In the genomic region with DNA sequence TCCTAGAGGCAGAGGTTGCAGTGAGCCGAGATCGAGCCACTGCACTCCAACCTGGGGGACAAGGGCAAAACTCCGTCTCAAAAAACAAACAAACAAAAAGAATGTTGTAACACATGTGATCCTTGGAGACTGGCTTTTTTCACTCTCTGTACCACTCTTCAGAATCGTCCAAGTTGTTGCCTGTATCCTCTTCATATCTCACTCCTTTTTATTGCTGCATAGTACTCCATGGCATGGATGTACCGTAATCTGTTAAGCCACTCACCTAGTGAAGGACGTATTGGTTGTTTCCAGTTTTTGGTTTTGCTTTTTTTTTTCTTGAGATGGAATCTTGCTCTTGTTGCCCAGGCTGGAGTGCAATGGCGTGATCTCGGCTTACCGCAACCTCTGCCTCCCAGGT, we compare ENCODE assay signal across 27 cellular contexts. TPM values are rescaled to one million over a fixed set of nuclear protein-coding genes. Genes with fewer than 3 reads are reported as not detected.
"Had no signal": no experiment of that assay in that cellular context is flagged by ENCODE, and none has a peak within 500 bp of the region (broad histone marks: within the 10 kb centered on the region; RNA-seq: fewer than 3 reads in every experiment).

No MANE protein-coding gene starts in this region.

- H3K9me3 ChIP-seq: MG63, Peyer's patch, SJSA1 had no signal

- H3K4me3 ChIP-seq: MG63, Peyer's patch, SJSA1 had no signal

- H3K4me3 Mint-ChIP-seq: activated CD4-positive, alpha-beta T cell treated with anti-CD3 and anti-CD28 coated beads, Interleukin-2, amount 10 ng/mL, durations not matched to agents 24 days and 14 days; activated naive CD8-positive, alpha-beta T cell treated with anti-CD3 and anti-CD28 coated beads, Interleukin-2, amount 50 U/mL, for 24 hours; activated T-cell treated with anti-CD3 and anti-CD28 coated beads, Interleukin-2, amount 50 U/mL, for 4 hours; brain; T-helper 17 cell; WTC11 had no signal

- H3K9me3 Mint-ChIP-seq: activated CD4-positive, alpha-beta T cell treated with anti-CD3 and anti-CD28 coated beads, Interleukin-2, amount 10 ng/mL, durations not matched to agents 24 days and 14 days; activated naive CD4-positive, alpha-beta T cell treated with anti-CD3 and anti-CD28 coated beads, Interleukin-2, amount 50 U/mL, for 72 hours had no signal

- H3K27ac ChIP-seq: RWPE1, SJSA1 had no signal

- H3K27ac Mint-ChIP-seq: activated CD4-positive, alpha-beta T cell treated with anti-CD3 and anti-CD28 coated beads, Interleukin-2, amount 10 ng/mL, durations not matched to agents 24 days and 14 days; activated naive CD4-positive, alpha-beta T cell treated with anti-CD3 and anti-CD28 coated beads, Interleukin-2, amount 50 U/mL, for 72 hours; activated naive CD8-positive, alpha-beta T cell treated with anti-CD3 and anti-CD28 coated beads, Interleukin-2, amount 50 U/mL, for 24 hours; brain; T-helper 17 cell; WTC11 had no signal

- ATAC-seq: activated naive CD4-positive, alpha-beta T cell treated with anti-CD3 and anti-CD28 coated beads, Interleukin-2, amount 50 U/mL, for 72 hours; activated naive CD8-positive, alpha-beta T cell treated with anti-CD3 and anti-CD28 coated beads, Interleukin-2, amount 50 U/mL, for 24 hours; activated T-cell treated with anti-CD3 and anti-CD28 coated beads, Interleukin-2, amount 50 U/mL, for 4 hours; T-helper 17 cell; WTC11 had no signal

- H3K27me3 ChIP-seq: Peyer's patch, SJSA1 had no signal

- H3K36me3 ChIP-seq: MG63, Peyer's patch, SJSA1 had no signal

- FAIRE-seq: astrocyte had no signal

- H3K4me1 Mint-ChIP-seq: brain, WTC11 had no signal

- H3K36me3 Mint-ChIP-seq: activated naive CD4-positive, alpha-beta T cell treated with anti-CD3 and anti-CD28 coated beads, Interleukin-2, amount 50 U/mL, for 72 hours; brain had no signal

- DNase-seq: activated CD4-positive, alpha-beta T cell treated with anti-CD3 and anti-CD28 coated beads for 1 hour; activated CD4-positive, alpha-beta T cell treated with anti-CD3 and anti-CD28 coated beads, Interleukin-2, amount 10 ng/mL, durations not matched to agents 24 days and 14 days; activated CD4-positive, alpha-beta T cell treated with anti-CD3 and anti-CD28 coated beads, Interleukin-2, amount 50 U/mL, for 48 hours; activated CD8-positive, alpha-beta memory T cell treated with anti-CD3 and anti-CD28 coated beads for 24 hours; activated effector memory CD4-positive, alpha-beta T cell treated with anti-CD3 and anti-CD28 coated beads, Interleukin-2, amount 50 U/mL, for 16 hours; activated naive CD4-positive, alpha-beta T cell treated with Interleukin-2 at 50 U/mL for 16 hours; activated naive CD8-positive, alpha-beta T cell treated with anti-CD3 and anti-CD28 coated beads, Interleukin-2, amount 50 U/mL, for 24 hours; activated T-cell treated with anti-CD3 and anti-CD28 coated beads, Interleukin-2, amount 50 U/mL, for 4 hours; amniotic stem cell; MG63; NCI-H1092 treated with DMSO at 0.1 percent for 48 hours; NCI-H1436; NCI-H1694 treated with DMSO at 0.1 percent for 48 hours; NCI-H2029 treated with DMSO at 0.1 percent for 48 hours; NCI-H510A treated with DMSO at 0.1 percent for 48 hours; NCI-H69; NK-92 treated with Interleukin-12 subunit alpha and Interleukin-12 subunit beta, amount 100 ng/mL, for 24 hours; Peyer's patch; SHP77; T-helper 17 cell; T-helper 9 cell had no signal

RNA-seq across cellular contexts. Expression of gene CD22, which starts 7.0 kb away (rescaled TPM):
- total RNA-seq: astrocyte had no signal

RNA-seq across cellular contexts. Expression of gene FFAR1, which starts 25.7 kb away (rescaled TPM):
- total RNA-seq: activated T-cell treated with anti-CD3 and anti-CD28 coated beads, Interleukin-2, amount 50 U/mL, for 4 hours; astrocyte; SJSA1 had no signal

RNA-seq across cellular contexts. Expression of gene MAG, which starts 30.1 kb away (rescaled TPM):
- total RNA-seq: activated CD4-positive, alpha-beta T cell treated with anti-CD3 and anti-CD28 coated beads, Interleukin-2, amount 10 ng/mL, durations not matched to agents 24 days and 14 days; astrocyte; T-helper 17 cell had no signal

RNA-seq across cellular contexts. Expression of gene FFAR3, which starts 36.2 kb away (rescaled TPM):
- total RNA-seq: astrocyte, SJSA1, WTC11 had no signal

RNA-seq across cellular contexts. Expression of gene HAMP, which starts 39.7 kb away (rescaled TPM):
- total RNA-seq: Peyer's patch, SJSA1 had no signal
